25 cellular contexts compared by ENCODE assay signal in genomic region chr9:113872485-113873143, GRCh38. TPM values are rescaled to one million over a fixed set of nuclear protein-coding genes. Genes with fewer than 3 reads are reported as not detected.
A peak's percentile ranks its signal among the peaks of the same experiment; 100 is the strongest.
DNase-seq lines count a peak whose midpoint lies in the region; TF ChIP-seq lines count a peak whose summit lies in the region.
"Had no signal": no experiment of that assay in that cellular context is flagged by ENCODE, and none has a peak within 500 bp of the region (broad histone marks: within the 10 kb centered on the region; RNA-seq: fewer than 3 reads in every experiment).

No MANE protein-coding gene starts in this region.

- peaks cover 55% of the 10 kb centered on the region for H3K4me1 ChIP-seq in BLaER1
- H3K4me1 ChIP-seq: Peyer's patch had no signal

- no peak for TF ChIP-seq CTCF in epithelial cell of esophagus (IDR thresholded peaks at IDR 0.05; ENCODE audit: insufficient read depth, low read depth, low read length, missing control alignments)
- no peak for TF ChIP-seq CTCF in neural crest cell (conservative IDR thresholded peaks at IDR 0.05)
- TF ChIP-seq CTCF in GM13977 (IDR thresholded peaks at IDR 0.05; ENCODE audit: extremely low read depth, insufficient read depth, missing control alignments), result no peak

- DNase-seq in M059J (ENCODE audit: low read depth) (peak; percentile 55), epithelial cell of esophagus (ENCODE audit: low read depth) (peak; percentile 72), neural crest cell (ENCODE audit: low read depth, low spot score) (no peak), GM13977 (ENCODE audit: low spot score) (no peak), occipital lobe (lab: John Stamatoyannopoulos, UW) (no peak)
- DNase-seq in stimulated activated CD4-positive, alpha-beta T cell treated with anti-CD3 and anti-CD28 coated beads, Interleukin-4, amount 100 ng/mL, for 4 hours, result no peak
- DNase-seq: CD4-positive, CD25-positive, alpha-beta regulatory T cell; COR-L47; DND-41; H9; MV-4-11; NCI-H1694; NCI-H2081; NCI-H2171; NCI-H345; NCI-H524 treated with DMSO at 0.1 percent for 48 hours; NCI-H82; Peyer's patch had no signal

- H3K4me3 ChIP-seq in BLaER1 (no peak overlapping the region), epithelial cell of esophagus (ENCODE audit: low read length) (no peak overlapping the region)
- H3K4me3 ChIP-seq: A549, GM12878, Peyer's patch, SJSA1 had no signal

- no peak overlapping the region for H3K9ac ChIP-seq in BLaER1
- H3K9ac ChIP-seq: KMS-11 had no signal

- no peaks in the 10 kb centered on the region for H3K9me3 Mint-ChIP-seq in neural crest cell

- no peaks in the 10 kb centered on the region for H3K36me3 ChIP-seq in BLaER1
- H3K36me3 ChIP-seq: Peyer's patch had no signal

- in situ Hi-C loops in GM13977 (cut with MboI; ENCODE audit: low pct_unique_long_range_greater_than_20kb, low sequenced_read_pairs, unreplicated experiment), result no loop called here

- no peaks in the 10 kb centered on the region for H3K36me3 Mint-ChIP-seq in neural crest cell (ENCODE audit: low read depth)
- H3K36me3 Mint-ChIP-seq: CD4-positive, CD25-positive, alpha-beta regulatory T cell had no signal

- peak overlapping the region; percentile 49 for H3K4me3 Mint-ChIP-seq in neural crest cell
- H3K4me3 Mint-ChIP-seq: B cell, H9 had no signal

- no peaks in the 10 kb centered on the region for H4K20me1 ChIP-seq in BLaER1

- H3K4me2 ChIP-seq in BLaER1, result peak overlapping the region; percentile 85
- H3K4me2 ChIP-seq: A549, KMS-11 had no signal

- no peaks in the 10 kb centered on the region for H3K9me3 ChIP-seq in BLaER1
- H3K9me3 ChIP-seq: A549, Peyer's patch, SJSA1 had no signal

- H3K4me1 Mint-ChIP-seq in neural crest cell, result peaks cover 11% of the 10 kb centered on the region

- no peak overlapping the region for H3K27ac ChIP-seq in BLaER1
- H3K27ac ChIP-seq: A549, KMS-11, Peyer's patch, SJSA1 had no signal

- no peaks in the 10 kb centered on the region for H3K27me3 ChIP-seq in BLaER1
- H3K27me3 ChIP-seq: Peyer's patch, SJSA1 had no signal

- no peak overlapping the region for H3K27ac Mint-ChIP-seq in neural crest cell (ENCODE audit: unreplicated experiment)
- H3K27ac Mint-ChIP-seq: B cell; CD4-positive, CD25-positive, alpha-beta regulatory T cell; H9 had no signal

- peaks cover 3% of the 10 kb centered on the region for H3K27me3 Mint-ChIP-seq in neural crest cell (ENCODE audit: low read depth)

RNA-seq across cellular contexts. Expression of gene ZNF618, which starts 3.5 kb away (rescaled TPM):
- total RNA-seq in M059J (2014; rRNA removed; shearing (Covaris generic)), result 4.6 and 5.7 TPM in 2 replicates
- total RNA-seq in neural crest cell, result 60.8 and 64.2 TPM in 2 replicates
- 5.8 TPM for total RNA-seq in occipital lobe
- total RNA-seq: OCI-LY7 had no signal

Comparison
In these comparisons a context has a peak if more than half of its experiments do, and no peak if none do; other contexts are left out.
1. DNase-seq: peak in M059J (single experiment) and epithelial cell of esophagus (single experiment); none in neural crest cell (single experiment), GM13977 (single experiment), occipital lobe (single experiment) and stimulated activated CD4-positive, alpha-beta T cell treated with anti-CD3 and anti-CD28 coated beads, Interleukin-4, amount 100 ng/mL, for 4 hours (0 of 2).